Comparison of ENCODE assay signal across 1 cellular context in the genomic region with DNA sequence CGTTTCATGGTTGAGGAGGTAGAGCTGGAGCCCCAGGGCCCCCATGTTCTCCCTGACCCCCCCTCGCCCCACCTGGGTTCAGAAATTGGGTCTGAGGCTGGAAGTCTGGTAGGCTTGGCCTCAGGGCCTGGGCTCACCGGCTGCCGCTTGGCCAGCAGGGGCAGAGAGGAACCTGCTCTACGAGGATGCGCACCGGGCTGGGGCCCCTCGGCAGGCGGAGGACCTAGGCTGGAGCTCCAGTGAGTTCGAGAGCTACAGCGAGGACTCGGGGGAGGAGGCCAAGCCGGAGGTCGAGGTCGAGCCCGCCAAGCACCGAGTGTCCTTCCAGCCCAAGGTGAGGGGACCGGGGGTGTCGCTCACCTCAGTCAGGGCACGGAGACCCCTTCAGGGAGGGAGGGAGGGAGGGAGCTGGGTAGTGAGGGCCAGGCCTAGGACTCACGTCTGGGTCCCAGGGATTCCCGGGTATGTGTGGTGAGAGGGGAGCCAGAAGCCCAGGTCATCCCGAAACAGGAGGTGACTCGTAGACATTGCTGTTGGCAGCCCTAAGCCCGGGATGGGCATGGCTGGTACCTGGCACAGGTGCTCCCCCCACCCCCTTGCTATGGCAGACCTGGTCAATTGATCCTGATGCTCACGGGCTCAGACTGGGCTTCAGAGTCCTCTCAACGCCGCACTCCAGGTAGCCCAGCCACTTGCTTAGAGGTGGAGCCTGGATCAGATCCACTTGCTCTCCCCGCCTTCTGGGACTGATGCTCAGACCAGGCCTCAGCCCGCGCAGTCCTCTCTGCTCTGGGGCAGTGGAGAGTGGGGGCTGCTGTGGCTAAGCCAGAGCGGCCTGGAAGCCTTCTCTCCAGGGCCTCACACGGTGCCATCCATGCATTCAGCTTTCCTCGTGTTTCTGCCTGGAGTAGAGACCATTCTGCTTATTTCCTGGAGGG.
TF ChIP-seq lines count a peak whose summit lies in the region.

No MANE protein-coding gene starts in this region.

TF ChIP-seq in IMR-90, 13 proteins besides CTCF, POLR2A, EP300 and RAD21 (continued from another document):
- TF ChIP-seq ELK1 (IDR thresholded peaks at IDR 0.05; ENCODE audit: borderline replicate concordance, low read depth, low read length) (no peak), CHD1 (IDR thresholded peaks at IDR 0.05; ENCODE audit: low read depth, low read length) (no peak), SMC3 (IDR thresholded peaks at IDR 0.05; ENCODE audit: low read depth, low read length) (no peak), CEBPB (IDR thresholded peaks at IDR 0.05; ENCODE audit: low read depth, low read length) (no peak), MAFK (IDR thresholded peaks at IDR 0.05; ENCODE audit: low read depth, low read length) (no peak), MAZ (IDR thresholded peaks at IDR 0.05; ENCODE audit: borderline replicate concordance, low read depth, low read length) (no peak), USF2 (IDR thresholded peaks at IDR 0.05; ENCODE audit: low read depth, low read length) (no peak), FOS (IDR thresholded peaks at IDR 0.05; ENCODE audit: low read depth, low read length) (no peak), NFE2L2 (IDR thresholded peaks at IDR 0.05; ENCODE audit: low read depth, low read length) (no peak), MXI1 (IDR thresholded peaks at IDR 0.05; ENCODE audit: borderline replicate concordance, low read depth, low read length) (no peak), BHLHE40 (IDR thresholded peaks at IDR 0.05; ENCODE audit: low read depth, low read length) (no peak)
